8 cellular contexts compared by ENCODE assay signal in genomic region chr6:106979435-106979884, GRCh38. TPM values are rescaled to one million over a fixed set of nuclear protein-coding genes. Genes with fewer than 3 reads are reported as not detected.
A peak's percentile ranks its signal among the peaks of the same experiment; 100 is the strongest.
DNase-seq lines count a peak whose midpoint lies in the region; ATAC-seq and TF ChIP-seq lines count a peak whose summit lies in the region.

No MANE protein-coding gene starts in this region.

- DNase-seq in DMS153 treated with DMSO at 0.1 percent for 48 hours (lab: John Stamatoyannopoulos, UW; ENCODE audit: unreplicated experiment): peak; percentile 87
- peak; percentile 39 for DNase-seq in NCI-H510A (lab: John Stamatoyannopoulos, UW)
- peak; percentile 78 for DNase-seq in activated CD4-positive, alpha-beta T cell treated with anti-CD3 and anti-CD28 coated beads, Interleukin-2, amount 50 U/mL, for 1 hour
- DNase-seq in dermis blood vessel endothelial cell: peak; percentile 91
- peak; percentile 77 to 97 for DNase-seq in lower leg skin (ENCODE audit: low spot score in 2 of 2)
- peak; percentile 63 to 80 (median 66) for DNase-seq in stimulated activated CD4-positive, alpha-beta T cell treated with anti-CD3 and anti-CD28 coated beads, TNF-alpha, amount 100 ng/mL, for 24 hours (ENCODE audit: low read depth in 3 of 3)

- TF ChIP-seq CTCF in lower leg skin (IDR thresholded peaks at IDR 0.05): peak in 1 of 3 donors; percentile 80

- no peak for TF ChIP-seq POLR2A in lower leg skin (IDR thresholded peaks at IDR 0.05)

- WGBS in lower leg skin, 2 donors: 1 to 2% methylated on average over 8 of the region's 8 CpGs

- ATAC-seq in HG03175 (IDR thresholded peaks at IDR 0.05; ENCODE audit: unreplicated experiment): peak; percentile 60
- no peak for ATAC-seq in HG03457 (IDR thresholded peaks at IDR 0.05; ENCODE audit: unreplicated experiment)

- H3K4me3 ChIP-seq in lower leg skin (ENCODE audit: low read depth, poor library complexity, severe bottlenecking): no peak overlapping the region

- intact Hi-C loops in lower leg skin (cut with DNase I; ENCODE audit: low total_unique reads): loop anchor here (5.0 to 10.0 kb wide), 2 partner anchors 365 to 532 kb away; no protein-coding TSS in a partner anchor

RNA-seq across cellular contexts. Expression of gene CD24, which starts 4.9 kb away (rescaled TPM):
- total RNA-seq in dermis blood vessel endothelial cell: 9.4 and 21.6 TPM in 2 replicates
- total RNA-seq in lower leg skin: 100 to 1,000 TPM in 2 of 4 donors, 10 to 100 TPM in 2; 60.9 to 207 (median 126) TPM

RNA-seq across cellular contexts. Expression of gene MTRES1, which starts 48.5 kb away (rescaled TPM):
- total RNA-seq in dermis blood vessel endothelial cell (11.1 TPM in 2 replicates), lower leg skin (10 to 100 TPM in 2 of 4 donors, 1 to 10 TPM in 2; 4.2 to 13.1 (median 10.9) TPM)

Comparison
In these comparisons a context has a peak if more than half of its experiments do, and no peak if none do; other contexts are left out.
1. DNase-seq: peak in every context shown above with its lines; median percentile 91 in dermis blood vessel endothelial cell; 87 in DMS153 treated with DMSO at 0.1 percent for 48 hours; 87 in lower leg skin; 78 in activated CD4-positive, alpha-beta T cell treated with anti-CD3 and anti-CD28 coated beads, Interleukin-2, amount 50 U/mL, for 1 hour; 66 in stimulated activated CD4-positive, alpha-beta T cell treated with anti-CD3 and anti-CD28 coated beads, TNF-alpha, amount 100 ng/mL, for 24 hours; 39 in NCI-H510A.